12 cellular contexts compared by ENCODE assay signal in the genomic region with DNA sequence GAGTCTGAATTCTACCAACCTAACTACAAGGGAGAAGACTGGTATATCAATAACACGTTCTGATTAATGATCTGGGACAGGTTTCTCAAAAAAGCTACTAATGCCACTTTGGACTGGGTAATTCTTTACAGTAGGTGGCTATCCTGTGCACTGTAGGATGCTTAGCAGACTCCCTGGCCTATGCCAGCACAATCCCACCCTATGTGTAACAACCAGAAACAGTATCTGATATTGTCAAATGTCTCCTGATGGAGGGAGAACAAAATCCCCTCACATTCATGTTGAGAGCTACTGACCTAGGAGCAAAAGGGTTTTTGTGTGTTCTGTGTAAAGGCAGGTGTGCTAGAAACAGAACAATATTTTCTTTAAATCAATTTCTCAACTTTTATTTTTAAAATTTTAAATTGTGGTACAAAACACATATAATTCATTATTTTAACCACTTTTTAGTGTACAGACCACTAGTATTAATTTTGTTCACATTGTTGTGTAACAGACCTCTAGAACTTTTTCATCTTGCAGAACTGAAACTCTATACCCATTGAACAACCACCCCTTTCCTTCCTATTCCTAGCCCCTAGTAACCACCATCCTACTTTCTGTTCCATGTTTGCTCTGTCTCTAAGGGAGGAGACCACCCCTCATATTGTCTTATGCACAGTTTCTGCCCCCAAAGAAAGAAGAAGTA. TPM values are rescaled to one million over a fixed set of nuclear protein-coding genes. Genes with fewer than 3 reads are reported as not detected.
DNase-seq lines count a peak whose midpoint lies in the region; ATAC-seq, FAIRE-seq and TF ChIP-seq lines count a peak whose summit lies in the region.
"Had no signal": no experiment of that assay in that cellular context is flagged by ENCODE, and none has a peak within 500 bp of the region (broad histone marks: within the 10 kb centered on the region; RNA-seq: fewer than 3 reads in every experiment).

No MANE protein-coding gene starts in this region.

- H3K4me3 ChIP-seq in transverse colon: no peak overlapping the region

- peak overlapping the region; percentile 87 for H3K27ac Mint-ChIP-seq in dendritic cell treated with granulocyte-macrophage colony-stimulating factor and Interleukin-4, amounts not matched to agents 40 ng/mL and 50 ng/mL, for 4 days
- no peak overlapping the region for H3K27ac Mint-ChIP-seq in mesothelial cell of epicardium

- H3K4me1 ChIP-seq in transverse colon: no peaks in the 10 kb centered on the region

- peaks cover 67% of the 10 kb centered on the region for H3K4me1 Mint-ChIP-seq in dendritic cell treated with granulocyte-macrophage colony-stimulating factor and Interleukin-4, amounts not matched to agents 40 ng/mL and 50 ng/mL, for 4 days (ENCODE audit: low read depth)
- H3K4me1 Mint-ChIP-seq in mesothelial cell of epicardium: no peaks in the 10 kb centered on the region

- intact Hi-C loops in dendritic cell treated with granulocyte-macrophage colony-stimulating factor and Interleukin-4, amounts not matched to agents 40 ng/mL and 50 ng/mL, for 4 days (cut with micrococcal nuclease): loop anchor here (5.0 kb wide), 2 partner anchors 57 to 127 kb away; a partner anchor contains a TSS
- intact Hi-C loops in transverse colon (cut with DNase I; ENCODE audit: low total_unique reads): no loop called here

- TF ChIP-seq POLR2A in transverse colon (IDR thresholded peaks at IDR 0.05) (no peak), H54 (IDR thresholded peaks at IDR 0.05; ENCODE audit: low read depth, low read length) (no peak)

- no peaks in the 10 kb centered on the region for H3K27me3 ChIP-seq in transverse colon

- FAIRE-seq in H54 (lab: Jason Lieb, UNC): no peak

- peak overlapping the region; percentile 78 for H3K4me3 Mint-ChIP-seq in dendritic cell treated with granulocyte-macrophage colony-stimulating factor and Interleukin-4, amounts not matched to agents 40 ng/mL and 50 ng/mL, for 4 days
- H3K4me3 Mint-ChIP-seq in mesothelial cell of epicardium: no peak overlapping the region

- peak; percentile 51 for ATAC-seq in GM19463 (IDR thresholded peaks at IDR 0.05; ENCODE audit: unreplicated experiment)
- peak; percentile 65 for ATAC-seq in HG03432 (IDR thresholded peaks at IDR 0.05; ENCODE audit: unreplicated experiment)
- ATAC-seq: Panc1 had no signal

- no peak for TF ChIP-seq EP300 in transverse colon (IDR thresholded peaks at IDR 0.05; ENCODE audit: low read depth)

- no peaks in the 10 kb centered on the region for H3K9me3 ChIP-seq in transverse colon

- H3K27me3 Mint-ChIP-seq in dendritic cell treated with granulocyte-macrophage colony-stimulating factor and Interleukin-4, amounts not matched to agents 40 ng/mL and 50 ng/mL, for 4 days: no peaks in the 10 kb centered on the region
- peaks cover 4% of the 10 kb centered on the region for H3K27me3 Mint-ChIP-seq in mesothelial cell of epicardium (ENCODE audit: low read depth)

- TF ChIP-seq CTCF in transverse colon (IDR thresholded peaks at IDR 0.05) (no peak), mesothelial cell of epicardium (IDR thresholded peaks at IDR 0.05; ENCODE audit: unreplicated experiment) (no peak)

- in situ Hi-C loops in transverse colon (cut with MboI; ENCODE audit: low pct_ligation_motif_present in 1 of 4, low pct_unique_long_range_greater_than_20kb in 1 of 4, low sequenced_read_pairs in 3 of 4): no loop called here

- no peaks in the 10 kb centered on the region for H3K9me3 Mint-ChIP-seq in dendritic cell treated with granulocyte-macrophage colony-stimulating factor and Interleukin-4, amounts not matched to agents 40 ng/mL and 50 ng/mL, for 4 days
- peaks cover 7% of the 10 kb centered on the region for H3K9me3 Mint-ChIP-seq in mesothelial cell of epicardium

- WGBS in transverse colon (ENCODE audit: low coverage in 1 of 2), 2 donors: 45 to 56% methylated on average over 1 of the region's 1 CpG

- DNase-seq in transverse colon (no peak), mesothelial cell of epicardium (ENCODE audit: low spot score in 2 of 2, unreplicated experiment in 2 of 2) (no peak), H54 (ENCODE audit: insufficient read length, low spot score) (no peak)
- DNase-seq in stimulated activated naive CD4-positive, alpha-beta T cell treated with Interleukin-2 at 50 U/mL for 16 hours (lab: John Stamatoyannopoulos, UW): no peak
- DNase-seq: dermis blood vessel endothelial cell, foreskin melanocyte, NCI-H2081 had no signal

- H3K36me3 ChIP-seq in transverse colon: no peaks in the 10 kb centered on the region

- peaks cover 37% of the 10 kb centered on the region for H3K36me3 Mint-ChIP-seq in dendritic cell treated with granulocyte-macrophage colony-stimulating factor and Interleukin-4, amounts not matched to agents 40 ng/mL and 50 ng/mL, for 4 days (ENCODE audit: low read depth)
- no peaks in the 10 kb centered on the region for H3K36me3 Mint-ChIP-seq in mesothelial cell of epicardium
- H3K36me3 Mint-ChIP-seq: IgD-negative memory B cell had no signal

- peak overlapping the region in 3 of 4 donors; percentile 33 to 57 (median 35) for H3K27ac ChIP-seq in transverse colon

RNA-seq across cellular contexts. Expression of a gene that starts 2.1 kb away (rescaled TPM):
- total RNA-seq in transverse colon (10 to 100 TPM in 2 of 4 donors, 1 to 10 TPM in 1, under 1 TPM in 1; 0.75 to 54.3 (median 27.4) TPM), mesothelial cell of epicardium (not detected in 3 replicates)

RNA-seq across cellular contexts. Expression of a gene that starts 58.0 kb away (rescaled TPM):
- total RNA-seq in transverse colon (10 to 100 TPM in 1 of 4 donors, 1 to 10 TPM in 2, under 1 TPM in 1; 0.96 to 50.1 (median 8.0) TPM), mesothelial cell of epicardium (0.31 to 0.61 TPM in 2 of 3 replicates, not detected in the other)
- total RNA-seq: dermis blood vessel endothelial cell had no signal
